8 cellular contexts compared by ENCODE assay signal in genomic region chr12:6229823-6230222, GRCh38. TPM values are rescaled to one million over a fixed set of nuclear protein-coding genes. Genes with fewer than 3 reads are reported as not detected.
A peak's percentile ranks its signal among the peaks of the same experiment; 100 is the strongest.
DNase-seq lines count a peak whose midpoint lies in the region; ATAC-seq and TF ChIP-seq lines count a peak whose summit lies in the region.

No MANE protein-coding gene starts in this region.

- H3K4me1 ChIP-seq in OCI-LY3 (ENCODE audit: low read length) (peaks cover 13% of the 10 kb centered on the region), duodenal mucosa (ENCODE audit: control insufficient read depth in 1 of 2, insufficient read depth in 2 of 2, low read length in 2 of 2) (peaks cover 96 to 99% of the 10 kb centered on the region in 2 donors)

- no peaks in the 10 kb centered on the region for H3K36me3 ChIP-seq in OCI-LY3 (replicated peaks; ENCODE audit: low read depth, low read length)
- peaks cover 5 to 17% of the 10 kb centered on the region in 2 donors for H3K36me3 ChIP-seq in duodenal mucosa (ENCODE audit: control insufficient read depth in 1 of 2, insufficient read depth in 2 of 2, low read length in 2 of 2)

- H3K36me3 Mint-ChIP-seq in naive thymus-derived CD8-positive, alpha-beta T cell, result no peaks in the 10 kb centered on the region
- H3K36me3 Mint-ChIP-seq in activated CD8-positive, alpha-beta memory T cell treated with anti-CD3 and anti-CD28 coated beads, Interleukin-2, amount 10 ng/mL, durations not matched to agents 7 days and 5 days, result no peaks in the 10 kb centered on the region

- ATAC-seq in naive thymus-derived CD8-positive, alpha-beta T cell, result no peak
- no peak for ATAC-seq in activated CD8-positive, alpha-beta memory T cell treated with anti-CD3 and anti-CD28 coated beads, Interleukin-2, amount 10 ng/mL, durations not matched to agents 7 days and 5 days
- no peak for ATAC-seq in GM21576 (IDR thresholded peaks at IDR 0.05; ENCODE audit: unreplicated experiment)

- H3K27ac ChIP-seq in C4-2B (peak overlapping the region; percentile 95), OCI-LY3 (ENCODE audit: low read length) (no peak overlapping the region), duodenal mucosa (ENCODE audit: low read depth, low read length) (peak overlapping the region; percentile 80)

- POLR2A ChIA-PET in naive thymus-derived CD8-positive, alpha-beta T cell (lab: Charles Lee), result interaction anchor here (0.7 to 2.6 kb wide), 5 partner anchors 9 to 89 kb away, joined by 3 to 10 read pairs (median 3); partner anchors contain the start of gene CD9

- no peaks in the 10 kb centered on the region for H4K20me1 ChIP-seq in OCI-LY3 (ENCODE audit: insufficient read depth, low read length)

- H3K4me2 ChIP-seq in OCI-LY3 (ENCODE audit: low read length), result no peak overlapping the region

- no peak overlapping the region for H3K9ac ChIP-seq in OCI-LY3 (ENCODE audit: low read length)
- peak overlapping the region; percentile 43 to 60 for H3K9ac ChIP-seq in duodenal mucosa (ENCODE audit: low read depth in 1 of 2, low read length in 2 of 2)

- H3K27me3 ChIP-seq in OCI-LY3 (ENCODE audit: low read depth, low read length) (peaks cover 17% of the 10 kb centered on the region; the same call in 1 of the 2 replicates), duodenal mucosa (ENCODE audit: control insufficient read depth in 1 of 2, insufficient read depth in 2 of 2, low read length in 2 of 2) (no peaks in the 10 kb centered on the region)

- H3K9me3 Mint-ChIP-seq in naive thymus-derived CD8-positive, alpha-beta T cell, result no peaks in the 10 kb centered on the region
- H3K9me3 Mint-ChIP-seq in activated CD8-positive, alpha-beta memory T cell treated with anti-CD3 and anti-CD28 coated beads, Interleukin-2, amount 10 ng/mL, durations not matched to agents 7 days and 5 days (ENCODE audit: low read depth), result no peaks in the 10 kb centered on the region

- peaks cover 0 to 1% (median 0%) of the 10 kb centered on the region in 5 donors for H3K27me3 Mint-ChIP-seq in naive thymus-derived CD8-positive, alpha-beta T cell
- peaks cover 7% of the 10 kb centered on the region for H3K27me3 Mint-ChIP-seq in activated CD8-positive, alpha-beta memory T cell treated with anti-CD3 and anti-CD28 coated beads, Interleukin-2, amount 10 ng/mL, durations not matched to agents 7 days and 5 days

- no peak overlapping the region for H3K4me3 ChIP-seq in OCI-LY3 (ENCODE audit: low read length)
- peak overlapping the region; percentile 29 for H3K4me3 ChIP-seq in duodenal mucosa (ENCODE audit: low read depth in 1 of 2, low read length in 2 of 2)

- no peaks in the 10 kb centered on the region for H3K9me3 ChIP-seq in OCI-LY3 (ENCODE audit: insufficient read depth, low read length)
- H3K9me3 ChIP-seq in duodenal mucosa (ENCODE audit: control insufficient read depth in 1 of 2, low read length in 2 of 2), result no peaks in the 10 kb centered on the region

- peak overlapping the region; percentile 48; the same call in 1 of the 2 replicates for H2AFZ ChIP-seq in OCI-LY3 (ENCODE audit: low read depth, low read length)

- DNase-seq in naive thymus-derived CD8-positive, alpha-beta T cell, result no peak
- no peak for DNase-seq in activated CD8-positive, alpha-beta memory T cell treated with anti-CD3 and anti-CD28 coated beads, Interleukin-2, amount 10 ng/mL, durations not matched to agents 7 days and 5 days
- DNase-seq in NCI-H1092 (lab: John Stamatoyannopoulos, UW) (no peak), NCI-H2196 treated with DMSO at 0.1 percent for 48 hours (lab: John Stamatoyannopoulos, UW; ENCODE audit: unreplicated experiment) (no peak)

- peak overlapping the region in 3 of 10 donors; percentile 63 to 83 (median 74) for H3K4me3 Mint-ChIP-seq in naive thymus-derived CD8-positive, alpha-beta T cell
- H3K4me3 Mint-ChIP-seq in activated CD8-positive, alpha-beta memory T cell treated with anti-CD3 and anti-CD28 coated beads, Interleukin-2, amount 10 ng/mL, durations not matched to agents 7 days and 5 days, result no peak overlapping the region

- no peaks in the 10 kb centered on the region for H3K79me2 ChIP-seq in OCI-LY3 (ENCODE audit: low read length)

- CTCF ChIA-PET in activated CD8-positive, alpha-beta memory T cell treated with anti-CD3 and anti-CD28 coated beads, Interleukin-2, amount 10 ng/mL, durations not matched to agents 7 days and 5 days (lab: Charles Lee), result interaction anchor here (3.5 kb wide), 1 partner anchor 49 kb away, joined by 17 read pairs; no protein-coding TSS in a partner anchor

- TF ChIP-seq CTCF in C4-2B (conservative IDR thresholded peaks at IDR 0.05) (no peak), OCI-LY3 (IDR thresholded peaks at IDR 0.05; ENCODE audit: low read depth, low read length) (no peak)

- peak overlapping the region in 7 of 10 donors; percentile 91 to 99 (median 97) for H3K27ac Mint-ChIP-seq in naive thymus-derived CD8-positive, alpha-beta T cell
- H3K27ac Mint-ChIP-seq in activated CD8-positive, alpha-beta memory T cell treated with anti-CD3 and anti-CD28 coated beads, Interleukin-2, amount 10 ng/mL, durations not matched to agents 7 days and 5 days, result no peak overlapping the region

- peaks cover 22 to 49% (median 45%) of the 10 kb centered on the region in 4 donors for H3K4me1 Mint-ChIP-seq in naive thymus-derived CD8-positive, alpha-beta T cell
- peaks cover 29% of the 10 kb centered on the region for H3K4me1 Mint-ChIP-seq in activated CD8-positive, alpha-beta memory T cell treated with anti-CD3 and anti-CD28 coated beads, Interleukin-2, amount 10 ng/mL, durations not matched to agents 7 days and 5 days

RNA-seq across cellular contexts. Expression of gene CD9, which starts 29.6 kb away (rescaled TPM):
- total RNA-seq in naive thymus-derived CD8-positive, alpha-beta T cell, result 10 to 100 TPM in 1 of 2 experiments, 1 to 10 TPM in 1; 7.9 to 11.7 TPM
- 10 to 100 TPM; 23.4 to 43.4 (median 41.7) TPM for polyA plus RNA-seq in naive thymus-derived CD8-positive, alpha-beta T cell
- total RNA-seq in activated CD8-positive, alpha-beta memory T cell treated with anti-CD3 and anti-CD28 coated beads, Interleukin-2, amount 10 ng/mL, durations not matched to agents 7 days and 5 days, result 10 to 100 TPM in 1 of 2 experiments, 1 to 10 TPM in 1; 3.8 to 20.4 TPM
